ENCODE assay signal across 10 cellular contexts in genomic region chr22:38758276-38758945, GRCh38. TPM values are rescaled to one million over a fixed set of nuclear protein-coding genes. Genes with fewer than 3 reads are reported as not detected.
DNase-seq lines count a peak whose midpoint lies in the region; ATAC-seq lines count a peak whose summit lies in the region.
"Had no signal": no experiment of that assay in that cellular context is flagged by ENCODE, and none has a peak within 500 bp of the region (broad histone marks: within the 10 kb centered on the region; RNA-seq: fewer than 3 reads in every experiment).

No MANE protein-coding gene starts in this region.

- ATAC-seq in T-helper 17 cell (peak; percentile 30), HG03139 (IDR thresholded peaks at IDR 0.05; ENCODE audit: unreplicated experiment) (no peak), GM21360 (IDR thresholded peaks at IDR 0.05; ENCODE audit: unreplicated experiment) (no peak)

- CTCF ChIA-PET in CD4-positive, alpha-beta memory T cell (lab: Charles Lee; ENCODE audit: partially characterized antibody), result interaction anchor here (0.6 to 4.9 kb wide), 9 partner anchors 10 to 111 kb away, joined by 3 to 56 read pairs (median 5); partner anchors contain the start of gene TOMM22

- H3K4me1 Mint-ChIP-seq in CD4-positive, alpha-beta memory T cell, result peaks cover 21 to 64% (median 33%) of the 10 kb centered on the region in 4 donors
- peaks cover 34% of the 10 kb centered on the region for H3K4me1 Mint-ChIP-seq in T-helper 17 cell

- peaks cover 0 to 2% (median 0%) of the 10 kb centered on the region in 8 donors for H3K9me3 Mint-ChIP-seq in CD4-positive, alpha-beta memory T cell

- no peaks in the 10 kb centered on the region for H3K27me3 Mint-ChIP-seq in CD4-positive, alpha-beta memory T cell
- H3K27me3 Mint-ChIP-seq in T-helper 17 cell, result no peaks in the 10 kb centered on the region

- H3K27ac Mint-ChIP-seq in CD4-positive, alpha-beta memory T cell, result peak overlapping the region; percentile 90 to 99 (median 95)
- H3K27ac Mint-ChIP-seq in T-helper 17 cell, result peak overlapping the region; percentile 90

- H3K36me3 Mint-ChIP-seq in CD4-positive, alpha-beta memory T cell, result peaks cover 16 to 24% of the 10 kb centered on the region in 2 donors
- peaks cover 3% of the 10 kb centered on the region for H3K36me3 Mint-ChIP-seq in T-helper 17 cell (ENCODE audit: low read depth)

- POLR2A ChIA-PET in CD4-positive, alpha-beta memory T cell (lab: Charles Lee; ENCODE audit: partially characterized antibody), result interaction anchor here (0.6 to 42.6 kb wide), 9 partner anchors 8 to 188 kb away, joined by 3 to 1746 read pairs (median 5); partner anchors contain the start of genes DMC1, GTPBP1 and TOMM22

- H3K4me1 ChIP-seq in CD4-positive, alpha-beta memory T cell (ENCODE audit: insufficient read depth, low read length), result peaks cover 40% of the 10 kb centered on the region

- peak overlapping the region; percentile 5 to 96 (median 88) for H3K4me3 Mint-ChIP-seq in CD4-positive, alpha-beta memory T cell
- H3K4me3 Mint-ChIP-seq in T-helper 17 cell, result peak overlapping the region; percentile 82

- peak; percentile 65 to 87 (median 69) for DNase-seq in CD4-positive, alpha-beta memory T cell
- peak; percentile 37 to 50 (median 48) for DNase-seq in T-helper 17 cell
- peak; percentile 53 for DNase-seq in activated gamma-delta T cell treated with anti-CD3 and anti-CD28 coated beads, Interleukin-2, amount 50 U/mL, for 16 hours (ENCODE audit: low read depth)
- DNase-seq in stimulated activated CD4-positive, alpha-beta T cell treated with anti-CD3 and anti-CD28 coated beads, Interleukin-12 subunit alpha, Interleukin-12 subunit beta, amount 100 ng/mL, for 4 hours, result peak; percentile 69
- DNase-seq in SIG-M5 treated with dmso at 0.1 percent for 504 hours (lab: John Stamatoyannopoulos, UW; ENCODE audit: unreplicated experiment), result no peak
- no peak for DNase-seq in COLO829 (ENCODE audit: low spot score)
- DNase-seq: COR-L47, MV-4-11 had no signal

- peaks cover 2% of the 10 kb centered on the region for H3K36me3 ChIP-seq in CD4-positive, alpha-beta memory T cell (ENCODE audit: insufficient read depth, low read length)

- intact Hi-C loops in CD4-positive, alpha-beta memory T cell (cut with micrococcal nuclease), result loop anchor here (5.0 kb wide), 2 partner anchors 36 to 84 kb away; partner anchors contain the start of gene NPTXR

- no peak overlapping the region for H3K4me3 ChIP-seq in CD4-positive, alpha-beta memory T cell (ENCODE audit: low read length in 2 of 2)

- H3K27ac ChIP-seq in CD4-positive, alpha-beta memory T cell (ENCODE audit: low read depth, low read length), result peak overlapping the region; percentile 48

- no peaks in the 10 kb centered on the region for H3K9me3 ChIP-seq in CD4-positive, alpha-beta memory T cell (ENCODE audit: control insufficient read depth in 1 of 2, low read length in 2 of 2)
- H3K9me3 ChIP-seq in T-helper 17 cell (ENCODE audit: control insufficient read depth, low read length, poor library complexity, severe bottlenecking), result no peaks in the 10 kb centered on the region

- no peaks in the 10 kb centered on the region for H3K27me3 ChIP-seq in CD4-positive, alpha-beta memory T cell (ENCODE audit: insufficient read depth, low read length)

RNA-seq across cellular contexts. Expression of gene SUN2, which starts 2.6 kb away (rescaled TPM):
- total RNA-seq in CD4-positive, alpha-beta memory T cell, result 1,000 to 10,000 TPM in 1 of 2 experiments, 100 to 1,000 TPM in 1; 988 to 1,004 TPM
- polyA plus RNA-seq in CD4-positive, alpha-beta memory T cell, result 100 to 1,000 TPM; 323 to 643 TPM
- 100 to 1,000 TPM; 426 to 485 TPM for total RNA-seq in T-helper 17 cell

RNA-seq across cellular contexts. Expression of gene DNAL4, which starts 35.5 kb away (rescaled TPM):
- 1 to 10 TPM; 8.6 to 9.6 TPM for total RNA-seq in CD4-positive, alpha-beta memory T cell
- polyA plus RNA-seq in CD4-positive, alpha-beta memory T cell, result 10 to 100 TPM; 11.1 to 13.3 TPM
- 1 to 10 TPM; 5.1 to 7.2 TPM for total RNA-seq in T-helper 17 cell

RNA-seq across cellular contexts. Expression of gene GTPBP1, which starts 52.7 kb away (rescaled TPM):
- 10 to 100 TPM; 94.1 to 96.6 TPM for total RNA-seq in CD4-positive, alpha-beta memory T cell
- polyA plus RNA-seq in CD4-positive, alpha-beta memory T cell, result 10 to 100 TPM; 14.6 to 30.8 TPM
- 100 to 1,000 TPM; 220 to 235 TPM for total RNA-seq in T-helper 17 cell

RNA-seq across cellular contexts. Expression of gene JOSD1, which starts 57.7 kb away (rescaled TPM):
- total RNA-seq in CD4-positive, alpha-beta memory T cell, result 10 to 100 TPM; 64.6 to 65.4 TPM
- polyA plus RNA-seq in CD4-positive, alpha-beta memory T cell, result 1 to 10 TPM; 8.0 to 9.6 TPM
- 100 to 1,000 TPM; 132 to 157 TPM for total RNA-seq in T-helper 17 cell

Comparison
In these comparisons a context has a peak if more than half of its experiments do, and no peak if none do; other contexts are left out.
1. DNase-seq: peak in CD4-positive, alpha-beta memory T cell (5 of 5), T-helper 17 cell (3 of 3), activated gamma-delta T cell treated with anti-CD3 and anti-CD28 coated beads, Interleukin-2, amount 50 U/mL, for 16 hours (single experiment) and stimulated activated CD4-positive, alpha-beta T cell treated with anti-CD3 and anti-CD28 coated beads, Interleukin-12 subunit alpha, Interleukin-12 subunit beta, amount 100 ng/mL, for 4 hours (single experiment); none in SIG-M5 treated with dmso at 0.1 percent for 504 hours (single experiment) and COLO829 (single experiment).